23 cellular contexts compared by ENCODE assay signal in the genomic region with DNA sequence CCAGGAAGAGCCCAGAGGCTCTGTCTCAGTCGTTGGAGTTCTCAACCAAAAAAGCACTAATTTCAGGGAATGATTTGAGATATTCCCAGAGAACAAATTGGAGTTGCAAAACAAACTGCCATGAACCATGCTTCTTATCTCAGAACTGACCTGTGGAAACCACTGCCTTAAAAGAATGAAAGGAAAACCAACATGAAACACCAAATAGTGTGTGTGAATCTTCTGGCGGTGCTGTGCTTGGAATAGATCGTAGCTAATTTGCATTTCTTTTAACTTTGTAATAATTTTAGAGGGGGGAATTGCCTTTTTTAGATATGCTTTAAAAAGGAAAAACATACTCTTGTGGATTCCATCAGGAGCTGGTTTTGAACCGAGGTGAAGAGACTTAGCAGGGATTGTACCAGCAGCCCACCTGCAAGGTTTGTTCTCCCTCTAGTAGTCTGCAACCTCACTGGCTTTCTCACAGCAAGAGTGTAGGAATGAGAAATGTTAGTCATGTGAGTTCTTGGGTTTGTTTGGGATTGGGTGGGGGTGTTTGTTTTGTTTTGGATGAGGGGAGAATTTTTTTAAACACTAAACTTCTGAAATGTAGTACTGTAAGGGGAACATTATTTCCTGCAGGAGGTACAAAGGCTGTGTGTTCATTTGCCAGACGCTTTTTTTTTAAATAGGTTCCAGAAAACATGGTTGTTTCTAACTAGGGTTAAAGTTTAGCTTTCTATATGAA. TPM values are rescaled to one million over a fixed set of nuclear protein-coding genes. Genes with fewer than 3 reads are reported as not detected.
DNase-seq lines count a peak whose midpoint lies in the region; ATAC-seq and TF ChIP-seq lines count a peak whose summit lies in the region.
"Had no signal": no experiment of that assay in that cellular context is flagged by ENCODE, and none has a peak within 500 bp of the region (broad histone marks: within the 10 kb centered on the region; RNA-seq: fewer than 3 reads in every experiment).

No MANE protein-coding gene starts in this region.

- peaks cover 39% of the 10 kb centered on the region for H3K36me3 ChIP-seq in PC-9 (ENCODE audit: low read depth)

- DNase-seq in WTC11 (ENCODE audit: low spot score) (no peak), memory B cell (ENCODE audit: low spot score in 2 of 2) (no peak), NCI-H510A (lab: John Stamatoyannopoulos, UW) (no peak), PC-9 (no peak)
- no peak for DNase-seq in activated T-cell treated with anti-CD3 and anti-CD28 coated beads, Interleukin-2, amount 50 U/mL, for 48 hours
- DNase-seq: activated CD4-positive, alpha-beta memory T cell treated with anti-CD3 and anti-CD28 coated beads, Interleukin-2, amount 10 ng/mL, durations not matched to agents 7 days and 5 days; amygdala; foreskin keratinocyte; left ventricle myocardium superior; NCI-H1105 treated with DMSO at 0.1 percent for 48 hours; NCI-H2227 treated with DMSO at 0.1 percent for 48 hours; SW 1271; transverse colon had no signal

- POLR2A ChIA-PET in WTC11 (lab: Charles Lee): no interaction called here
- POLR2A ChIA-PET in PC-9 (lab: Charles Lee; ENCODE audit: unreplicated experiment): no interaction called here

- peak; percentile 69 for ATAC-seq in GM18498 (IDR thresholded peaks at IDR 0.05; ENCODE audit: unreplicated experiment)
- ATAC-seq in GM21723 (IDR thresholded peaks at IDR 0.05; ENCODE audit: unreplicated experiment): peak; percentile 56
- ATAC-seq in WTC11: no peak
- no peak for ATAC-seq in memory B cell (ENCODE audit: low read depth)
- no peak for ATAC-seq in GM19397 (IDR thresholded peaks at IDR 0.05; ENCODE audit: unreplicated experiment)
- ATAC-seq: A549; foreskin keratinocyte; left ventricle myocardium superior; stimulated activated effector memory CD8-positive, alpha-beta T cell treated with anti-CD3 and anti-CD28 coated beads, Interleukin-12 subunit alpha, Interleukin-12 subunit beta, amount 100 ng/mL, for 72 hours had no signal

- no peaks in the 10 kb centered on the region for H3K79me2 ChIP-seq in PC-9 (ENCODE audit: low read depth)
- H3K79me2 ChIP-seq: parathyroid adenoma had no signal

- no peak overlapping the region for H3K4me2 ChIP-seq in PC-9
- H3K4me2 ChIP-seq: A549 had no signal

- CTCF ChIA-PET in WTC11 (lab: Charles Lee) (interaction anchor here (1.0 to 1.2 kb wide), 2 partner anchors 86 kb away, joined by 5 read pairs; no protein-coding TSS in a partner anchor), PC-9 (lab: Charles Lee) (no interaction called here)

- H3K9me3 Mint-ChIP-seq in WTC11 (no peaks in the 10 kb centered on the region), memory B cell (no peaks in the 10 kb centered on the region)
- H3K9me3 Mint-ChIP-seq: activated CD4-positive, alpha-beta memory T cell treated with anti-CD3 and anti-CD28 coated beads, Interleukin-2, amount 10 ng/mL, durations not matched to agents 7 days and 5 days; activated T-helper 1 cell treated with anti-CD3 and anti-CD28 coated beads, Interleukin-12 subunit alpha, Interleukin-12 subunit beta, Interleukin-2, Interleukin-4 antibody, amounts not matched to agents 30 ng/mL and 10 ng/mL and 1 ng/mL, durations not matched to agents 14 hours and 24 hours and 36 hours; stimulated activated effector memory CD8-positive, alpha-beta T cell treated with anti-CD3 and anti-CD28 coated beads, Interleukin-12 subunit alpha, Interleukin-12 subunit beta, amount 100 ng/mL, for 72 hours had no signal

- no peaks in the 10 kb centered on the region for H3K4me1 ChIP-seq in PC-9 (replicated peaks; ENCODE audit: insufficient read depth)
- H3K4me1 ChIP-seq: A549, foreskin keratinocyte, parathyroid adenoma had no signal

- no peaks in the 10 kb centered on the region for H3K9me3 ChIP-seq in PC-9 (ENCODE audit: insufficient read depth, low read depth)
- H3K9me3 ChIP-seq: A549, transverse colon had no signal

- BruUV-seq in PC-9 (replicated peaks; lab: Mats Ljungman, UMichigan): no TSS peak

- H3K27me3 ChIP-seq in PC-9 (ENCODE audit: insufficient read depth, low read depth): no peaks in the 10 kb centered on the region
- H3K27me3 ChIP-seq: foreskin keratinocyte, transverse colon had no signal

- H4K20me1 ChIP-seq in PC-9 (ENCODE audit: insufficient read depth): no peaks in the 10 kb centered on the region

- intact Hi-C loops in PC-9 (cut with micrococcal nuclease; ENCODE audit: unreplicated experiment): no loop called here

- no peak overlapping the region for H3K4me3 ChIP-seq in PC-9
- H3K4me3 ChIP-seq: A549, transverse colon had no signal

- H3K36me3 Mint-ChIP-seq in WTC11 (peaks cover 22% of the 10 kb centered on the region), memory B cell (peaks cover 42% of the 10 kb centered on the region)
- H3K36me3 Mint-ChIP-seq: stimulated activated effector memory CD8-positive, alpha-beta T cell treated with anti-CD3 and anti-CD28 coated beads, Interleukin-12 subunit alpha, Interleukin-12 subunit beta, amount 100 ng/mL, for 72 hours had no signal

- no peak overlapping the region for H2AFZ ChIP-seq in PC-9
- H2AFZ ChIP-seq: parathyroid adenoma had no signal

- H3K4me1 Mint-ChIP-seq in WTC11 (peaks cover 2% of the 10 kb centered on the region; the same call in 1 of the 2 replicates), memory B cell (peaks cover 28% of the 10 kb centered on the region)
- H3K4me1 Mint-ChIP-seq: activated CD4-positive, alpha-beta memory T cell treated with anti-CD3 and anti-CD28 coated beads, Interleukin-2, amount 10 ng/mL, durations not matched to agents 7 days and 5 days; stimulated activated effector memory CD8-positive, alpha-beta T cell treated with anti-CD3 and anti-CD28 coated beads, Interleukin-12 subunit alpha, Interleukin-12 subunit beta, amount 100 ng/mL, for 72 hours had no signal

- H3K27ac Mint-ChIP-seq in WTC11 (peak overlapping the region; percentile 38; the same call in 1 of the 2 replicates), memory B cell (peak overlapping the region; percentile 78)
- H3K27ac Mint-ChIP-seq: activated CD4-positive, alpha-beta memory T cell treated with anti-CD3 and anti-CD28 coated beads, Interleukin-2, amount 10 ng/mL, durations not matched to agents 7 days and 5 days; activated T-helper 1 cell treated with anti-CD3 and anti-CD28 coated beads, Interleukin-12 subunit alpha, Interleukin-12 subunit beta, Interleukin-2, Interleukin-4 antibody, amounts not matched to agents 30 ng/mL and 10 ng/mL and 1 ng/mL, durations not matched to agents 14 hours and 24 hours and 36 hours; stimulated activated effector memory CD8-positive, alpha-beta T cell treated with anti-CD3 and anti-CD28 coated beads, Interleukin-12 subunit alpha, Interleukin-12 subunit beta, amount 100 ng/mL, for 72 hours had no signal

- no peaks in the 10 kb centered on the region for H3K27me3 Mint-ChIP-seq in WTC11 (ENCODE audit: low read depth)
- H3K27me3 Mint-ChIP-seq in memory B cell: no peaks in the 10 kb centered on the region

- no peaks in the 10 kb centered on the region for H3K9me2 ChIP-seq in PC-9 (ENCODE audit: insufficient read depth)

- H3K4me3 Mint-ChIP-seq in WTC11: no peak overlapping the region
- H3K4me3 Mint-ChIP-seq in memory B cell: no peak overlapping the region
- H3K4me3 Mint-ChIP-seq: activated CD4-positive, alpha-beta memory T cell treated with anti-CD3 and anti-CD28 coated beads, Interleukin-2, amount 10 ng/mL, durations not matched to agents 7 days and 5 days; activated T-helper 1 cell treated with anti-CD3 and anti-CD28 coated beads, Interleukin-12 subunit alpha, Interleukin-12 subunit beta, Interleukin-2, Interleukin-4 antibody, amounts not matched to agents 30 ng/mL and 10 ng/mL and 1 ng/mL, durations not matched to agents 14 hours and 24 hours and 36 hours; stimulated activated effector memory CD8-positive, alpha-beta T cell treated with anti-CD3 and anti-CD28 coated beads, Interleukin-12 subunit alpha, Interleukin-12 subunit beta, amount 100 ng/mL, for 72 hours had no signal

- no peak for TF ChIP-seq CTCF in WTC11 (IDR thresholded peaks at IDR 0.05)
- TF ChIP-seq CTCF in PC-9 (conservative IDR thresholded peaks at IDR 0.05): no peak

- H3F3A ChIP-seq in PC-9 (ENCODE audit: insufficient read depth, low read depth): no peaks in the 10 kb centered on the region; the same call in 1 of the 2 replicates

- H3K27ac ChIP-seq in PC-9: no peak overlapping the region
- H3K27ac ChIP-seq: A549, C4-2B, foreskin keratinocyte, HL-60, parathyroid adenoma, RWPE1, transverse colon had no signal

TF ChIP-seq in WTC11, 78 proteins besides CTCF, POLR2A, EP300 and RAD21 (continues in another document):
- TF ChIP-seq SMAD3 (CRISPR knock-in tag; IDR thresholded peaks at IDR 0.05; ENCODE audit: borderline replicate concordance) (no peak), MXD4 (CRISPR knock-in tag; IDR thresholded peaks at IDR 0.05; ENCODE audit: borderline replicate concordance) (no peak), ZBTB21 (CRISPR knock-in tag; IDR thresholded peaks at IDR 0.05; ENCODE audit: borderline replicate concordance) (no peak)
- TF ChIP-seq, protein P1, sequence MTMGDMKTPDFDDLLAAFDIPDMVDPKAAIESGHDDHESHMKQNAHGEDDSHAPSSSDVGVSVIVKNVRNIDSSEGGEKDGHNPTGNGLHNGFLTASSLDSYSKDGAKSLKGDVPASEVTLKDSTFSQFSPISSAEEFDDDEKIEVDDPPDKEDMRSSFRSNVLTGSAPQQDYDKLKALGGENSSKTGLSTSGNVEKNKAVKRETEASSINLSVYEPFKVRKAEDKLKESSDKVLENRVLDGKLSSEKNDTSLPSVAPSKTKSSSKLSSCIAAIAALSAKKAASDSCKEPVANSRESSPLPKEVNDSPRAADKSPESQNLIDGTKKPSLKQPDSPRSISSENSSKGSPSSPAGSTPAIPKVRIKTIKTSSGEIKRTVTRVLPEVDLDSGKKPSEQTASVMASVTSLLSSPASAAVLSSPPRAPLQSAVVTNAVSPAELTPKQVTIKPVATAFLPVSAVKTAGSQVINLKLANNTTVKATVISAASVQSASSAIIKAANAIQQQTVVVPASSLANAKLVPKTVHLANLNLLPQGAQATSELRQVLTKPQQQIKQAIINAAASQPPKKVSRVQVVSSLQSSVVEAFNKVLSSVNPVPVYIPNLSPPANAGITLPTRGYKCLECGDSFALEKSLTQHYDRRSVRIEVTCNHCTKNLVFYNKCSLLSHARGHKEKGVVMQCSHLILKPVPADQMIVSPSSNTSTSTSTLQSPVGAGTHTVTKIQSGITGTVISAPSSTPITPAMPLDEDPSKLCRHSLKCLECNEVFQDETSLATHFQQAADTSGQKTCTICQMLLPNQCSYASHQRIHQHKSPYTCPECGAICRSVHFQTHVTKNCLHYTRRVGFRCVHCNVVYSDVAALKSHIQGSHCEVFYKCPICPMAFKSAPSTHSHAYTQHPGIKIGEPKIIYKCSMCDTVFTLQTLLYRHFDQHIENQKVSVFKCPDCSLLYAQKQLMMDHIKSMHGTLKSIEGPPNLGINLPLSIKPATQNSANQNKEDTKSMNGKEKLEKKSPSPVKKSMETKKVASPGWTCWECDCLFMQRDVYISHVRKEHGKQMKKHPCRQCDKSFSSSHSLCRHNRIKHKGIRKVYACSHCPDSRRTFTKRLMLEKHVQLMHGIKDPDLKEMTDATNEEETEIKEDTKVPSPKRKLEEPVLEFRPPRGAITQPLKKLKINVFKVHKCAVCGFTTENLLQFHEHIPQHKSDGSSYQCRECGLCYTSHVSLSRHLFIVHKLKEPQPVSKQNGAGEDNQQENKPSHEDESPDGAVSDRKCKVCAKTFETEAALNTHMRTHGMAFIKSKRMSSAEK (CRISPR knock-in tag; IDR thresholded peaks at IDR 0.05; ENCODE audit: borderline replicate concordance): no peak

RNA-seq across cellular contexts. Expression of gene ANGPTL1, which starts 45.7 kb away (rescaled TPM):
- total RNA-seq in WTC11 (2021) (not detected in 3 replicates), PC-9 (2021) (not detected in 2 replicates)
- total RNA-seq: activated CD4-positive, alpha-beta memory T cell treated with anti-CD3 and anti-CD28 coated beads, Interleukin-2, amount 10 ng/mL, durations not matched to agents 7 days and 5 days; activated T-helper 1 cell treated with anti-CD3 and anti-CD28 coated beads, Interleukin-12 subunit alpha, Interleukin-12 subunit beta, Interleukin-2, Interleukin-4 antibody, amounts not matched to agents 30 ng/mL and 10 ng/mL and 1 ng/mL, durations not matched to agents 14 hours and 24 hours and 36 hours; foreskin keratinocyte had no signal

Comparison
In these comparisons a context has a peak if more than half of its experiments do, and no peak if none do; other contexts are left out.
1. ATAC-seq: peak in GM18498 (single experiment) and GM21723 (single experiment); none in WTC11 (single experiment), memory B cell (single experiment) and GM19397 (single experiment).